19 cellular contexts compared by ENCODE assay signal in genomic region chr18:8142131-8142711, GRCh38.
DNase-seq lines count a peak whose midpoint lies in the region; ATAC-seq and TF ChIP-seq lines count a peak whose summit lies in the region.
"Had no signal": no experiment of that assay in that cellular context is flagged by ENCODE, and none has a peak within 500 bp of the region (broad histone marks: within the 10 kb centered on the region; RNA-seq: fewer than 3 reads in every experiment).

No MANE protein-coding gene starts in this region.

- intact Hi-C loops in colonic mucosa (cut with DNase I) = no loop called here
- intact Hi-C loops in PC-3 (cut with micrococcal nuclease) = no loop called here

- H3K9ac ChIP-seq in GM23248 = peak overlapping the region; percentile 28
- H3K9ac ChIP-seq in fibroblast of lung (ENCODE audit: insufficient read depth, low read length) = no peak overlapping the region
- no peak overlapping the region for H3K9ac ChIP-seq in colonic mucosa (ENCODE audit: low read depth in 2 of 2, low read length in 2 of 2)
- no peak overlapping the region for H3K9ac ChIP-seq in PC-3 (ENCODE audit: low read length)
- H3K9ac ChIP-seq: neural progenitor cell had no signal

- no peak overlapping the region for H2AFZ ChIP-seq in GM23248
- no peak overlapping the region for H2AFZ ChIP-seq in fibroblast of lung (ENCODE audit: low read length)
- no peak overlapping the region for H2AFZ ChIP-seq in PC-3 (ENCODE audit: low read length)
- H2AFZ ChIP-seq: neural progenitor cell had no signal

- POLR2A ChIA-PET in PC-3 (lab: Charles Lee; ENCODE audit: unreplicated experiment) = no interaction called here

- H3F3A ChIP-seq in GM23248 (ENCODE audit: insufficient read depth) (peaks cover 18% of the 10 kb centered on the region), PC-3 (ENCODE audit: low read length, unreplicated experiment) (no peaks in the 10 kb centered on the region)

- in situ Hi-C loops in GM23248 (cut with MboI) = no loop called here

- H3K36me3 ChIP-seq in GM23248 (ENCODE audit: low read depth) (no peaks in the 10 kb centered on the region; the same call in 1 of the 2 replicates), fibroblast of lung (ENCODE audit: control insufficient read depth, insufficient read depth, low read length) (no peaks in the 10 kb centered on the region), colonic mucosa (no peaks in the 10 kb centered on the region), PC-3 (ENCODE audit: low read depth, low read length) (no peaks in the 10 kb centered on the region)
- H3K36me3 ChIP-seq: neural progenitor cell, right lobe of liver had no signal

- no peaks in the 10 kb centered on the region for H4K20me1 ChIP-seq in GM23248 (ENCODE audit: insufficient read depth)
- no peaks in the 10 kb centered on the region for H4K20me1 ChIP-seq in fibroblast of lung (ENCODE audit: control insufficient read depth, extremely low read depth, insufficient read depth, low read length)
- H4K20me1 ChIP-seq in PC-3 (ENCODE audit: low read length) = no peaks in the 10 kb centered on the region

- H3K27ac ChIP-seq in GM23248 (peak overlapping the region; percentile 80), fibroblast of lung (ENCODE audit: insufficient read depth, low read length) (peak overlapping the region; percentile 16), colonic mucosa (no peak overlapping the region), PC-3 (ENCODE audit: low read length) (no peak overlapping the region)
- H3K27ac ChIP-seq: neural progenitor cell, right lobe of liver, SK-N-MC had no signal

- WGBS in GM23248 (ENCODE audit: low coverage in 1 of 2, low lambda C conversion rate in 2 of 2, missing lambda C conversion rate in 2 of 2), 2 experiments = 73 to 77% methylated on average over 8 of the region's 8 CpGs

- ATAC-seq in PC-3 = no peak
- ATAC-seq: activated naive CD4-positive, alpha-beta T cell treated with anti-CD3 and anti-CD28 coated beads, Interleukin-2, amount 50 U/mL, for 72 hours; effector memory CD8-positive, alpha-beta T cell; right lobe of liver had no signal

- H3K4me1 ChIP-seq in GM23248 (ENCODE audit: insufficient read depth) = peaks cover 25% of the 10 kb centered on the region
- H3K4me1 ChIP-seq in fibroblast of lung (ENCODE audit: control insufficient read depth, extremely low read depth, insufficient read depth, low read length) = no peaks in the 10 kb centered on the region
- no peaks in the 10 kb centered on the region for H3K4me1 ChIP-seq in colonic mucosa
- H3K4me1 ChIP-seq in PC-3 (ENCODE audit: insufficient read depth, low read length) = peaks cover 9% of the 10 kb centered on the region
- H3K4me1 ChIP-seq: neural progenitor cell, right lobe of liver had no signal

- H3K79me2 ChIP-seq in GM23248 (ENCODE audit: insufficient read depth) (no peaks in the 10 kb centered on the region), fibroblast of lung (ENCODE audit: control insufficient read depth, insufficient read depth, low read length) (no peaks in the 10 kb centered on the region), PC-3 (ENCODE audit: low read length) (no peaks in the 10 kb centered on the region)

- CTCF ChIA-PET in PC-3 (lab: Charles Lee) = no interaction called here

- no peak overlapping the region for H3K4me2 ChIP-seq in GM23248 (ENCODE audit: unreplicated experiment)
- no peak overlapping the region for H3K4me2 ChIP-seq in fibroblast of lung (ENCODE audit: extremely low read depth, insufficient read depth, low read length)
- no peak overlapping the region for H3K4me2 ChIP-seq in PC-3 (ENCODE audit: low read length)
- H3K4me2 ChIP-seq: neural progenitor cell had no signal

- BruUV-seq in PC-3 (replicated peaks; lab: Mats Ljungman, UMichigan) = no TSS peak

- TF ChIP-seq CTCF in fibroblast of lung (conservative IDR thresholded peaks at IDR 0.05 in 1 of 2, IDR thresholded peaks at IDR 0.05 in 1 of 2; ENCODE audit: low read depth in 1 of 2, low read length in 2 of 2) (no peak), colonic mucosa (IDR thresholded peaks at IDR 0.05) (no peak), PC-3 (conservative IDR thresholded peaks at IDR 0.05; ENCODE audit: low read depth, low read length) (no peak)

- H3K27me3 ChIP-seq in GM23248 (replicated peaks; ENCODE audit: insufficient read depth) (no peaks in the 10 kb centered on the region), fibroblast of lung (ENCODE audit: control insufficient read depth, insufficient read depth, low read length) (no peaks in the 10 kb centered on the region), colonic mucosa (no peaks in the 10 kb centered on the region), PC-3 (ENCODE audit: low read length) (no peaks in the 10 kb centered on the region)
- H3K27me3 ChIP-seq: neural progenitor cell, right lobe of liver had no signal

- H3K4me3 ChIP-seq in GM23248 (no peak overlapping the region), fibroblast of lung (replicated peaks in 1 of 4; ENCODE audit: control extremely low read depth in 1 of 4, insufficient read depth in 1 of 4, low read depth in 3 of 4, low read length in 4 of 4) (no peak overlapping the region), colonic mucosa (no peak overlapping the region), PC-3 (ENCODE audit: low read length) (no peak overlapping the region)
- H3K4me3 ChIP-seq: neural progenitor cell, right lobe of liver, SK-N-MC had no signal

- DNase-seq in GM23248 = peak; percentile 68
- peak; percentile 62 for DNase-seq in RPMI7951 (ENCODE audit: low read depth)
- DNase-seq in fibroblast of lung (ENCODE audit: low read depth in 2 of 2) = peak; percentile 54 to 65
- DNase-seq in pulmonary artery endothelial cell (ENCODE audit: low read depth, low spot score) = peak; percentile 46
- DNase-seq in colonic mucosa = no peak
- no peak for DNase-seq in PC-3
- no peak for DNase-seq in activated effector memory CD4-positive, alpha-beta T cell treated with anti-CD3 and anti-CD28 coated beads, Interleukin-2, amount 50 U/mL, for 16 hours
- no peak for DNase-seq in HK-2 (ENCODE audit: unreplicated experiment)
- DNase-seq: activated CD4-positive, alpha-beta T cell treated with anti-CD3 and anti-CD28 coated beads, Interleukin-2, amount 50 U/mL, for 1 hour; activated T-cell treated with anti-CD3 and anti-CD28 coated beads for 4 hours; AML-193; effector memory CD8-positive, alpha-beta T cell; GF-D8; immature natural killer cell; right lobe of liver; stimulated activated CD4-positive, alpha-beta T cell treated with anti-CD3 and anti-CD28 coated beads, Interleukin-2, amount 100 ng/mL, for 48 hours had no signal

- H3K9me2 ChIP-seq in GM23248 (ENCODE audit: insufficient read depth) (no peaks in the 10 kb centered on the region), PC-3 (replicated peaks; ENCODE audit: low read length) (no peaks in the 10 kb centered on the region)

- H3K9me3 ChIP-seq in GM23248 (ENCODE audit: low read depth) (peaks cover 3% of the 10 kb centered on the region), fibroblast of lung (ENCODE audit: control insufficient read depth, insufficient read depth, low read depth, low read length) (no peaks in the 10 kb centered on the region), colonic mucosa (no peaks in the 10 kb centered on the region), PC-3 (ENCODE audit: low read length) (no peaks in the 10 kb centered on the region)
- H3K9me3 ChIP-seq: right lobe of liver had no signal

Comparison
In these comparisons a context has a peak if more than half of its experiments do, and no peak if none do; other contexts are left out.
1. DNase-seq: peak in GM23248 (single experiment), RPMI7951 (single experiment), fibroblast of lung (2 of 2) and pulmonary artery endothelial cell (single experiment); none in colonic mucosa (single experiment), PC-3 (single experiment), activated effector memory CD4-positive, alpha-beta T cell treated with anti-CD3 and anti-CD28 coated beads, Interleukin-2, amount 50 U/mL, for 16 hours (single experiment) and HK-2 (single experiment).
2. H3K27ac ChIP-seq: peak in GM23248 (single experiment) and fibroblast of lung (single experiment); none in colonic mucosa (single experiment) and PC-3 (single experiment).